Comparison of ENCODE assay signal across 1 cellular context in genomic region chr1:145983206-145983675, GRCh38.
TF ChIP-seq lines count a peak whose summit lies in the region.

No MANE protein-coding gene starts in this region.

TF ChIP-seq in SK-N-SH treated with all-trans-retinoic acid at 6 μM for 48 hours, 23 proteins besides CTCF, POLR2A, EP300 and RAD21 (continued from another document):
- TF ChIP-seq PATZ1 (CRISPR knock-in tag; IDR thresholded peaks at IDR 0.05; ENCODE audit: borderline replicate concordance), result no peak
- no peak for TF ChIP-seq ARNTL (CRISPR knock-in tag; IDR thresholded peaks at IDR 0.05; ENCODE audit: borderline replicate concordance, low read depth)
- no peak for TF ChIP-seq ZFP30 (CRISPR knock-in tag; IDR thresholded peaks at IDR 0.05)
- TF ChIP-seq CSDC2 (CRISPR knock-in tag; IDR thresholded peaks at IDR 0.05), result no peak
- no peak for TF ChIP-seq TCF4 (CRISPR knock-in tag; IDR thresholded peaks at IDR 0.05; ENCODE audit: borderline replicate concordance)
